In the genomic region with DNA sequence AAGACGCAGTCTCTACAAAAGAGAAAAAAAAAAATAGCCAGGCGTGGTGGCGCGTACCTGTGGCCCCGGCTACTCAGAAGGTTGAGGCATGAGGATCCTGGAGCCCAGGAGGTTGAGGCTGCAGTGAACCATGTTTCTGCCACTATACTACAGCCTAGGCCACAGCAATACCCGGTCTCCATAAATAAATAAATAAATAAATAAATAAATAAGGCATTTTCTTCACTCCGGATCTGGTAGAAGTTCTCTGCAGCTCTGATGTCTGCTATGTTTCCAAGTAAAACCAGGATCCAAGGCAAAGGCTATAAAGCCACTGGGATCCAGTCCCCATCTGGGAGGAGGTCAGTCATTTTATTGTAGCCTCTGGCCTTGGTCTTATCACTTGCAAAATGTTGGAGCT, we compare ENCODE assay signal across 23 cellular contexts. TPM values are rescaled to one million over a fixed set of nuclear protein-coding genes. Genes with fewer than 3 reads are reported as not detected.
DNase-seq lines count a peak whose midpoint lies in the region; TF ChIP-seq lines count a peak whose summit lies in the region.
"Had no signal": no experiment of that assay in that cellular context is flagged by ENCODE, and none has a peak within 500 bp of the region (broad histone marks: within the 10 kb centered on the region; RNA-seq: fewer than 3 reads in every experiment).

No MANE protein-coding gene starts in this region.

- intact Hi-C loops in CD14-positive monocyte (cut with micrococcal nuclease) (no loop called here), Calu3 (cut with micrococcal nuclease; ENCODE audit: unreplicated experiment) (no loop called here)
- intact Hi-C loops in dendritic cell treated with granulocyte-macrophage colony-stimulating factor and Interleukin-4, amounts not matched to agents 40 ng/mL and 50 ng/mL, for 4 days (cut with micrococcal nuclease) = no loop called here

- H3K27me3 ChIP-seq in neutrophil = no peaks in the 10 kb centered on the region
- H3K27me3 ChIP-seq: BLaER1 treated with 17β-estradiol and CSF1 and Interleukin-3, amounts not matched to agents 10 nM and 100 nM; brain microvascular endothelial cell; heart left ventricle; neural progenitor cell; SJCRH30; transverse colon had no signal

- H3K27ac Mint-ChIP-seq in CD14-positive monocyte (peak overlapping the region in 5 of 7 donors; percentile 27 to 80 (median 68)), Calu3 (ENCODE audit: unreplicated experiment) (peak overlapping the region; percentile 69)
- H3K27ac Mint-ChIP-seq in dendritic cell treated with granulocyte-macrophage colony-stimulating factor and Interleukin-4, amounts not matched to agents 40 ng/mL and 50 ng/mL, for 4 days = peak overlapping the region; percentile 41
- H3K27ac Mint-ChIP-seq: activated B cell treated with CpG ODN at 0.5 μM for 24 hours, neural progenitor cell had no signal

- peaks cover 44 to 47% of the 10 kb centered on the region in 2 experiments for H3K4me1 ChIP-seq in neutrophil (ENCODE audit: control insufficient read depth in 1 of 2, insufficient read depth in 1 of 2, low read depth in 1 of 2, low read length in 1 of 2)

- H3K36me3 Mint-ChIP-seq in CD14-positive monocyte (peaks cover 24 to 29% of the 10 kb centered on the region in 2 donors), Calu3 (ENCODE audit: insufficient read depth, unreplicated experiment) (peaks cover 85% of the 10 kb centered on the region)
- peaks cover 66% of the 10 kb centered on the region for H3K36me3 Mint-ChIP-seq in dendritic cell treated with granulocyte-macrophage colony-stimulating factor and Interleukin-4, amounts not matched to agents 40 ng/mL and 50 ng/mL, for 4 days (ENCODE audit: low read depth)

- CTCF ChIA-PET in Calu3 (lab: Charles Lee) = interaction anchor here (1.1 kb wide), 1 partner anchor 14 kb away, joined by 3 read pairs; no protein-coding TSS in a partner anchor

- no peak for TF ChIP-seq CTCF in CD14-positive monocyte (IDR thresholded peaks at IDR 0.05)
- TF ChIP-seq CTCF in Calu3 (IDR thresholded peaks at IDR 0.05; ENCODE audit: unreplicated experiment) = no peak
- TF ChIP-seq CTCF in neutrophil (IDR thresholded peaks at IDR 0.05) = no peak

- H3K4me3 ChIP-seq in neutrophil (ENCODE audit: low read depth in 1 of 2, low read length in 1 of 2) = no peak overlapping the region
- H3K4me3 ChIP-seq: BLaER1 treated with 17β-estradiol and CSF1 and Interleukin-3, amounts not matched to agents 10 nM and 100 nM; heart left ventricle; lower lobe of right lung; neural progenitor cell; prostate gland; SJCRH30; transverse colon had no signal

- DNase-seq in CD14-positive monocyte (ENCODE audit: low spot score) (no peak), Calu3 (no peak), kidney tubule cell (ENCODE audit: low spot score) (no peak)
- DNase-seq in effector CD4-positive, alpha-beta T cell = no peak
- no peak for DNase-seq in activated effector memory CD4-positive, alpha-beta T cell treated with anti-CD3 and anti-CD28 coated beads, Interleukin-2, amount 50 U/mL, for 16 hours
- DNase-seq: activated B cell treated with CpG ODN at 0.5 μM for 24 hours; activated CD8-positive, alpha-beta memory T cell treated with anti-CD3 and anti-CD28 coated beads, Interleukin-2, amount 50 U/mL, for 4 hours; activated gamma-delta T cell; brain microvascular endothelial cell; heart left ventricle; lower lobe of right lung; NCI-H1436; NCI-H345; SJCRH30; T-cell; transverse colon had no signal

- no peak overlapping the region for H3K4me3 Mint-ChIP-seq in CD14-positive monocyte
- H3K4me3 Mint-ChIP-seq in Calu3 (ENCODE audit: low read depth, unreplicated experiment) = no peak overlapping the region
- H3K4me3 Mint-ChIP-seq in dendritic cell treated with granulocyte-macrophage colony-stimulating factor and Interleukin-4, amounts not matched to agents 40 ng/mL and 50 ng/mL, for 4 days = no peak overlapping the region
- H3K4me3 Mint-ChIP-seq: activated B cell treated with CpG ODN at 0.5 μM for 24 hours; neural progenitor cell; stimulated activated naive CD8-positive, alpha-beta T cell treated with anti-CD3 and anti-CD28 coated beads, Interleukin-15, Interleukin-2, amounts not matched to agents 100 ng/mL and 50 ng/mL, for 24 hours had no signal

- peaks cover 64% of the 10 kb centered on the region for H3K4me1 Mint-ChIP-seq in CD14-positive monocyte
- peaks cover 69% of the 10 kb centered on the region for H3K4me1 Mint-ChIP-seq in Calu3 (ENCODE audit: low read depth, unreplicated experiment)
- H3K4me1 Mint-ChIP-seq in dendritic cell treated with granulocyte-macrophage colony-stimulating factor and Interleukin-4, amounts not matched to agents 40 ng/mL and 50 ng/mL, for 4 days (ENCODE audit: low read depth) = peaks cover 83% of the 10 kb centered on the region

- no peaks in the 10 kb centered on the region for H3K36me3 ChIP-seq in neutrophil
- H3K36me3 ChIP-seq: brain microvascular endothelial cell, lower lobe of right lung, neural progenitor cell, prostate gland, transverse colon had no signal

- H3K27ac ChIP-seq in neutrophil = peak overlapping the region; percentile 63
- H3K27ac ChIP-seq: brain microvascular endothelial cell, KMS-11, lower lobe of right lung, neural progenitor cell, prostate gland, SJCRH30 had no signal

- H3K9me3 Mint-ChIP-seq in CD14-positive monocyte (peaks cover 0 to 3% (median 0%) of the 10 kb centered on the region in 7 donors), Calu3 (ENCODE audit: low read depth, unreplicated experiment) (peaks cover 3% of the 10 kb centered on the region)
- H3K9me3 Mint-ChIP-seq in dendritic cell treated with granulocyte-macrophage colony-stimulating factor and Interleukin-4, amounts not matched to agents 40 ng/mL and 50 ng/mL, for 4 days = no peaks in the 10 kb centered on the region
- H3K9me3 Mint-ChIP-seq: activated B cell treated with CpG ODN at 0.5 μM for 24 hours; stimulated activated naive CD8-positive, alpha-beta T cell treated with anti-CD3 and anti-CD28 coated beads, Interleukin-15, Interleukin-2, amounts not matched to agents 100 ng/mL and 50 ng/mL, for 24 hours; T-cell had no signal

- no peaks in the 10 kb centered on the region for H3K27me3 Mint-ChIP-seq in CD14-positive monocyte (ENCODE audit: low read depth in 3 of 3)
- no peaks in the 10 kb centered on the region for H3K27me3 Mint-ChIP-seq in Calu3 (ENCODE audit: unreplicated experiment)
- H3K27me3 Mint-ChIP-seq in dendritic cell treated with granulocyte-macrophage colony-stimulating factor and Interleukin-4, amounts not matched to agents 40 ng/mL and 50 ng/mL, for 4 days = no peaks in the 10 kb centered on the region
- H3K27me3 Mint-ChIP-seq: activated B cell treated with CpG ODN at 0.5 μM for 24 hours; stimulated activated naive CD8-positive, alpha-beta T cell treated with anti-CD3 and anti-CD28 coated beads, Interleukin-15, Interleukin-2, amounts not matched to agents 100 ng/mL and 50 ng/mL, for 24 hours; T-cell had no signal

- H3K9me3 ChIP-seq in neutrophil = no peaks in the 10 kb centered on the region
- H3K9me3 ChIP-seq: heart left ventricle, lower lobe of right lung, prostate gland, SJCRH30, transverse colon had no signal

- BruUV-seq in Calu3 (replicated peaks; lab: Mats Ljungman, UMichigan) = no TSS peak

RNA-seq across cellular contexts. Expression of a gene that starts 15.5 kb away (rescaled TPM):
- polyA plus RNA-seq in CD14-positive monocyte = 10 to 100 TPM; 38.7 to 51.6 TPM
- total RNA-seq in Calu3 (2022) = 118 and 128 TPM in 2 replicates

RNA-seq across cellular contexts. Expression of a gene that starts 36.4 kb away (rescaled TPM):
- polyA plus RNA-seq in CD14-positive monocyte = 10 to 100 TPM; 26.5 to 43.0 TPM
- total RNA-seq in Calu3 (2022) = 212 and 234 TPM in 2 replicates
